In the genomic region with DNA sequence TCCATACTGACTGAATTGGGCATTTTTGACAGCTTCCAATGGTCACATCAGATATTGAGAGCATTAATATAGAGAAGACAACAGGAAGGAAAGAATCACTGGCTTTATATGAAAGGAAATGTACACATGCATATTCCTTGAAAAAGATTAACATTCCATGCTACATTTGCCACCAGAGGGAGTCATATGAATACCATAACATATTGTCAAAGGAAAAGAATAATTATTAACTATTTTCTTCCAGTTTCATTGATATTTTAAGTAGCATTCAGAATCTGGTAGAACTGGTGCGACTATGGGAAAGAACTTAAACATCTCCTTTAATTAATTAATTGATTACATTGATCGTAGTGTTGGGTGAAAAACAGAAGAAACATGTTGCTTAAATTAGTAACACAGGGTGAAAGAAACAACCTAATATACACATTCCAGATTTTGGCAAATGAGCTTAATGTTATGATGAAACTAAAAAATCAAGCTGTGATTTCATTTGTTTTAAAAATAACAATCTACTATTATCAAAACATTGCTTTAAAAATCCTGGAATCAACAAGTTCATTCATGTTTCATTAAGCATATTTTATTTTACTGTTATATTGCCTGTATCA, we compare ENCODE assay signal across 9 cellular contexts.
A peak's percentile ranks its signal among the peaks of the same experiment; 100 is the strongest.
DNase-seq lines count a peak whose midpoint lies in the region; ATAC-seq and TF ChIP-seq lines count a peak whose summit lies in the region.
"Had no signal": no experiment of that assay in that cellular context is flagged by ENCODE, and none has a peak within 500 bp of the region (broad histone marks: within the 10 kb centered on the region; RNA-seq: fewer than 3 reads in every experiment).

No MANE protein-coding gene starts in this region.

- DNase-seq in DMS53 (lab: John Stamatoyannopoulos, UW) (peak; percentile 78), LoVo (ENCODE audit: low spot score) (peak; percentile 33), brain microvascular endothelial cell (peak; percentile 29), mesothelial cell of epicardium (ENCODE audit: low spot score in 2 of 2, unreplicated experiment in 2 of 2) (no peak), nephron progenitor cell (no peak), left cardiac atrium (no peak)
- no peak for DNase-seq in activated naive CD4-positive, alpha-beta T cell treated with anti-CD3 and anti-CD28 coated beads for 36 hours

- peak; percentile 30 for TF ChIP-seq CTCF in brain microvascular endothelial cell (IDR thresholded peaks at IDR 0.05; ENCODE audit: low read depth, low read length, missing control alignments)
- peak; percentile 67 for TF ChIP-seq CTCF in mesothelial cell of epicardium (IDR thresholded peaks at IDR 0.05; ENCODE audit: unreplicated experiment)
- TF ChIP-seq CTCF in nephron progenitor cell (IDR thresholded peaks at IDR 0.05) = no peak

- H3K27ac ChIP-seq in brain microvascular endothelial cell = no peak overlapping the region

- CTCF ChIA-PET in activated naive CD4-positive, alpha-beta T cell treated with anti-CD3 and anti-CD28 coated beads for 36 hours (lab: Charles Lee) = interaction anchor here (1.0 kb wide), 2 partner anchors 12 to 406 kb away, joined by 3 read pairs; no protein-coding TSS in a partner anchor

- no peak overlapping the region for H3K4me3 ChIP-seq in brain microvascular endothelial cell (ENCODE audit: low read depth, low read length)
- H3K4me3 ChIP-seq: lung had no signal

- H3K27me3 Mint-ChIP-seq in mesothelial cell of epicardium (ENCODE audit: low read depth) (no peaks in the 10 kb centered on the region), nephron progenitor cell (ENCODE audit: low read depth, poor library complexity) (peaks cover 3% of the 10 kb centered on the region)
- no peaks in the 10 kb centered on the region for H3K27me3 Mint-ChIP-seq in activated naive CD4-positive, alpha-beta T cell treated with anti-CD3 and anti-CD28 coated beads for 36 hours (ENCODE audit: low read depth)

- H3K27ac Mint-ChIP-seq in mesothelial cell of epicardium = no peak overlapping the region
- H3K27ac Mint-ChIP-seq in nephron progenitor cell = no peak overlapping the region
- H3K27ac Mint-ChIP-seq in activated naive CD4-positive, alpha-beta T cell treated with anti-CD3 and anti-CD28 coated beads for 36 hours = no peak overlapping the region

- peaks cover 4% of the 10 kb centered on the region for H3K36me3 Mint-ChIP-seq in mesothelial cell of epicardium
- H3K36me3 Mint-ChIP-seq in nephron progenitor cell (ENCODE audit: low read depth) = no peaks in the 10 kb centered on the region
- H3K36me3 Mint-ChIP-seq in activated naive CD4-positive, alpha-beta T cell treated with anti-CD3 and anti-CD28 coated beads for 36 hours (ENCODE audit: low read depth) = no peaks in the 10 kb centered on the region

- intact Hi-C loops in activated naive CD4-positive, alpha-beta T cell treated with anti-CD3 and anti-CD28 coated beads for 36 hours (cut with micrococcal nuclease) = loop anchor here (1.0 to 2.0 kb wide), 3 partner anchors 274 to 465 kb away; no protein-coding TSS in a partner anchor
- intact Hi-C loops in left cardiac atrium (cut with DNase I) = loop anchor here in 1 of 2 donors (5.0 to 10.0 kb wide), 2 partner anchors 100 to 402 kb away; a partner anchor contains a TSS

- in situ Hi-C loops in brain microvascular endothelial cell (cut with HindIII; ENCODE audit: low pct_ligation_motif_present, low sequenced_read_pairs) = no loop called here

- ATAC-seq in GM19351 (IDR thresholded peaks at IDR 0.05; ENCODE audit: unreplicated experiment) = no peak
- no peak for ATAC-seq in left cardiac atrium

- H3K4me1 Mint-ChIP-seq in mesothelial cell of epicardium (no peaks in the 10 kb centered on the region), nephron progenitor cell (no peaks in the 10 kb centered on the region)
- H3K4me1 Mint-ChIP-seq in activated naive CD4-positive, alpha-beta T cell treated with anti-CD3 and anti-CD28 coated beads for 36 hours (ENCODE audit: low read depth) = no peaks in the 10 kb centered on the region

- no peaks in the 10 kb centered on the region for H3K27me3 ChIP-seq in brain microvascular endothelial cell (replicated peaks)

- no peaks in the 10 kb centered on the region for H3K36me3 ChIP-seq in brain microvascular endothelial cell (replicated peaks)

- H3K9me3 Mint-ChIP-seq in mesothelial cell of epicardium = peaks cover 23% of the 10 kb centered on the region
- peaks cover 21% of the 10 kb centered on the region for H3K9me3 Mint-ChIP-seq in nephron progenitor cell
- peaks cover 6% of the 10 kb centered on the region for H3K9me3 Mint-ChIP-seq in activated naive CD4-positive, alpha-beta T cell treated with anti-CD3 and anti-CD28 coated beads for 36 hours

- H3K4me3 Mint-ChIP-seq in mesothelial cell of epicardium = no peak overlapping the region
- H3K4me3 Mint-ChIP-seq in nephron progenitor cell = no peak overlapping the region
- H3K4me3 Mint-ChIP-seq in activated naive CD4-positive, alpha-beta T cell treated with anti-CD3 and anti-CD28 coated beads for 36 hours = no peak overlapping the region

Comparison
In these comparisons a context has a peak if more than half of its experiments do, and no peak if none do; other contexts are left out.
1. DNase-seq: peak in DMS53 (single experiment), LoVo (single experiment) and brain microvascular endothelial cell (single experiment); none in mesothelial cell of epicardium (0 of 2), nephron progenitor cell (single experiment), activated naive CD4-positive, alpha-beta T cell treated with anti-CD3 and anti-CD28 coated beads for 36 hours (single experiment) and left cardiac atrium (single experiment).